ENCODE assay signal across 2 cellular contexts in the genomic region with DNA sequence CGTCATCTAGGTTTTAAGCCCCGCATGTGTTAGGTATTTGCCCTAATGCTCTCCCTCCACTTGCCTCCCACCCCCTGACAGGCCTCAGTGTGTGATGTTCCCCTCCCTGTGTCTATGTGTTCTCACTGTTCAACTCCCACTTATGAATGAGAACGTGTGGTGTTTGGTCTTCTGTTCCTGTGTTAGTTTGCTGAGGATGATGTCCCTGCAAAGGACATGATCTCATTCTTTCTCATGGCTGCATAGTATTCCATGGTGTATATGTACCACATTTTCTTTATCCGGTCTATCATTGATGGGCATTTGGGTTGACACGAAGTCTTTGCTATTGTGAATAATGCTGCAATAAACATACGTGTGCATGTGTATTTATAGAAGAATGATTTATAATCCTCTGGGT. TPM values are rescaled to one million over a fixed set of nuclear protein-coding genes. Genes with fewer than 3 reads are reported as not detected.
"Had no signal": no experiment of that assay in that cellular context is flagged by ENCODE, and none has a peak within 500 bp of the region (broad histone marks: within the 10 kb centered on the region; RNA-seq: fewer than 3 reads in every experiment).

No MANE protein-coding gene starts in this region.

RNA-seq across cellular contexts. Expression of a gene that starts 22.4 kb away (rescaled TPM):
- total RNA-seq: G401, GM12878 had no signal
